ENCODE assay signal across 9 cellular contexts in genomic region chr11:108221401-108221800, GRCh38. TPM values are rescaled to one million over a fixed set of nuclear protein-coding genes. Genes with fewer than 3 reads are reported as not detected.
DNase-seq lines count a peak whose midpoint lies in the region; FAIRE-seq and TF ChIP-seq lines count a peak whose summit lies in the region.
"Had no signal": no experiment of that assay in that cellular context is flagged by ENCODE, and none has a peak within 500 bp of the region (broad histone marks: within the 10 kb centered on the region; RNA-seq: fewer than 3 reads in every experiment).

No MANE protein-coding gene starts in this region.

- H3K4me1 ChIP-seq in HUES48 (ENCODE audit: control insufficient read depth, insufficient read depth, low read length) (peaks cover 40% of the 10 kb centered on the region), colonic mucosa (no peaks in the 10 kb centered on the region), mucosa of rectum (ENCODE audit: control insufficient read depth in 2 of 2, insufficient read depth in 2 of 2, low read length in 2 of 2) (peaks cover 4 to 19% of the 10 kb centered on the region in 2 donors)

- TF ChIP-seq POLR2A in GM12892 (IDR thresholded peaks at IDR 0.05; ENCODE audit: low read depth, low read length), result no peak

- no peak for DNase-seq in AG04449 (ENCODE audit: low read depth, low spot score)
- no peak for DNase-seq in colonic mucosa
- DNase-seq in activated naive CD4-positive, alpha-beta T cell treated with anti-CD3 and anti-CD28 coated beads, Interleukin-2, amount 50 U/mL, for 16 hours, result no peak
- no peak for DNase-seq in GM12892 (ENCODE audit: insufficient read length)
- DNase-seq in ureter (ENCODE audit: low spot score), result no peak
- no peak for DNase-seq in LoVo (ENCODE audit: low spot score)
- DNase-seq: NCI-H524 treated with DMSO at 0.1 percent for 48 hours had no signal

- CTCF ChIA-PET in AG04449 (lab: Yijun Ruan, JAX), result interaction anchor here (1.2 to 1.7 kb wide), 2 partner anchors 13 to 428 kb away, joined by 3 to 5 read pairs; no protein-coding TSS in a partner anchor

- H3K27me3 ChIP-seq in HUES48 (ENCODE audit: control insufficient read depth, insufficient read depth, low read length) (no peaks in the 10 kb centered on the region), colonic mucosa (no peaks in the 10 kb centered on the region), mucosa of rectum (ENCODE audit: control insufficient read depth in 2 of 2, insufficient read depth in 2 of 2, low read length in 2 of 2) (no peaks in the 10 kb centered on the region)

- H3K4me3 ChIP-seq in AG04449 (ENCODE audit: low read depth, low read length) (peak overlapping the region; percentile 90), HUES48 (ENCODE audit: low read depth, low read length) (peak overlapping the region; percentile 78), colonic mucosa (peak overlapping the region; percentile 50), mucosa of rectum (ENCODE audit: low read length in 2 of 2) (peak overlapping the region; percentile 91 to 99)

- no peak overlapping the region for H3K27ac ChIP-seq in HUES48 (ENCODE audit: low read depth, low read length)
- peak overlapping the region; percentile 96 for H3K27ac ChIP-seq in colonic mucosa
- H3K27ac ChIP-seq in mucosa of rectum (ENCODE audit: low read depth in 2 of 2, low read length in 2 of 2), result peak overlapping the region; percentile 95 to 97

- H3K36me3 ChIP-seq in HUES48 (ENCODE audit: control insufficient read depth, insufficient read depth, low read length) (no peaks in the 10 kb centered on the region; the same call in 1 of the 2 replicates), colonic mucosa (no peaks in the 10 kb centered on the region), mucosa of rectum (ENCODE audit: control insufficient read depth in 2 of 2, insufficient read depth in 2 of 2, low read length in 2 of 2) (no peaks in the 10 kb centered on the region)

- no peak for FAIRE-seq in GM12892 (lab: Jason Lieb, UNC)

- no peak for TF ChIP-seq CTCF in AG04449 (IDR thresholded peaks at IDR 0.05; ENCODE audit: insufficient read depth, low read length, missing control alignments)
- no peak for TF ChIP-seq CTCF in colonic mucosa (IDR thresholded peaks at IDR 0.05)

- intact Hi-C loops in colonic mucosa (cut with DNase I), result loop anchor here (5.0 to 10.0 kb wide), 2 partner anchors 207 to 426 kb away; no protein-coding TSS in a partner anchor

- POLR2A ChIA-PET in AG04449 (lab: Yijun Ruan, JAX), result no interaction called here

- H3K9ac ChIP-seq in HUES48 (ENCODE audit: low read depth, low read length) (peak overlapping the region; percentile 84), colonic mucosa (ENCODE audit: low read depth in 2 of 2, low read length in 2 of 2) (peak overlapping the region; percentile 52 to 96), mucosa of rectum (ENCODE audit: low read depth in 1 of 2, low read length in 2 of 2) (peak overlapping the region in 1 of 2 donors; percentile 94)

- no peaks in the 10 kb centered on the region for H3K9me3 ChIP-seq in HUES48 (ENCODE audit: control insufficient read depth, insufficient read depth, low read length)
- no peaks in the 10 kb centered on the region for H3K9me3 ChIP-seq in colonic mucosa
- no peaks in the 10 kb centered on the region for H3K9me3 ChIP-seq in mucosa of rectum (ENCODE audit: control insufficient read depth in 2 of 2, low read length in 2 of 2)

RNA-seq across cellular contexts. Expression of gene NPAT, which starts 1.0 kb away (rescaled TPM):
- total RNA-seq in colonic mucosa (10 to 100 TPM; 10.8 to 14.0 TPM), ureter (26.0 TPM)
- 13.1 TPM for polyA plus RNA-seq in GM12892 (2012; ENCODE audit: missing spikeins)

RNA-seq across cellular contexts. Expression of gene ATM, which starts 1.5 kb away (rescaled TPM):
- total RNA-seq in colonic mucosa, result 10 to 100 TPM; 28.3 to 30.1 TPM
- polyA plus RNA-seq in GM12892 (2012; ENCODE audit: missing spikeins), result 55.5 TPM
- total RNA-seq in ureter, result 92.6 TPM
